Comparison of ENCODE assay signal across 10 cellular contexts in the genomic region with DNA sequence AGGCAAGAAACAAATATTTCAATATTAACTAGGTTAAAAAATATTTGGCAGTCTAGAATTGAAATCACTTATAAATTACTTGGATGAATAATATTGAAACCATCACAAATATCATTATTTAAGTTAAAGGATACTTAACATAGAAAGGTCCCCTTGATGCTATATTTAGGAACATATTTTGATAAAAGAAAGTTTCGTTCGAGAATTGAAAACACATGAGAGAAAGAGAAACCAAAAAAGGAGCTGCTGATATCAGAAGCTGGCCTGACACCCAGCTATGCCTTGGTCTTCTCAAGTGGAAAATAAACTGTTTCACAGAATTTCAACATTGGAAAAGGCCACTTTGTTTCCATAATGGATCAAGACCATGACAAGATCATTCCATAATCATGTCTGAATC.
DNase-seq lines count a peak whose midpoint lies in the region; ATAC-seq and TF ChIP-seq lines count a peak whose summit lies in the region.
"Had no signal": no experiment of that assay in that cellular context is flagged by ENCODE, and none has a peak within 500 bp of the region (broad histone marks: within the 10 kb centered on the region; RNA-seq: fewer than 3 reads in every experiment).

No MANE protein-coding gene starts in this region.

- ATAC-seq in GM18868 (IDR thresholded peaks at IDR 0.05; ENCODE audit: unreplicated experiment) = peak; percentile 71
- ATAC-seq in GM21619 (IDR thresholded peaks at IDR 0.05; ENCODE audit: unreplicated experiment) = peak; percentile 49
- ATAC-seq in HG03439 (IDR thresholded peaks at IDR 0.05; ENCODE audit: unreplicated experiment) = peak; percentile 68
- no peak for ATAC-seq in activated naive CD8-positive, alpha-beta T cell treated with anti-CD3 and anti-CD28 coated beads, Interleukin-2, amount 10 ng/mL, durations not matched to agents 7 days and 5 days (ENCODE audit: low read depth)

- H3K36me3 ChIP-seq in GM23248 (ENCODE audit: low read depth) (no peaks in the 10 kb centered on the region), right atrium auricular region (no peaks in the 10 kb centered on the region), transverse colon (no peaks in the 10 kb centered on the region)

- H3K9me3 ChIP-seq in GM23248 (ENCODE audit: low read depth) = no peaks in the 10 kb centered on the region
- H3K9me3 ChIP-seq in right atrium auricular region = no peaks in the 10 kb centered on the region
- no peaks in the 10 kb centered on the region for H3K9me3 ChIP-seq in transverse colon

- TF ChIP-seq CTCF in right atrium auricular region (IDR thresholded peaks at IDR 0.05) = no peak
- TF ChIP-seq CTCF in transverse colon (IDR thresholded peaks at IDR 0.05) = no peak

- H3K27ac Mint-ChIP-seq in activated naive CD8-positive, alpha-beta T cell treated with anti-CD3 and anti-CD28 coated beads, Interleukin-2, amount 10 ng/mL, durations not matched to agents 7 days and 5 days = peak overlapping the region; percentile 77
- H3K27ac Mint-ChIP-seq: type B pancreatic cell had no signal

- H3K9me2 ChIP-seq in GM23248 (ENCODE audit: insufficient read depth) = no peaks in the 10 kb centered on the region

- WGBS in GM23248 (ENCODE audit: low coverage in 1 of 2, low lambda C conversion rate in 2 of 2, missing lambda C conversion rate in 2 of 2), 2 experiments = 4 to 11% methylated on average over 2 of the region's 2 CpGs
- WGBS in transverse colon (ENCODE audit: low coverage in 1 of 2), 2 donors = 58% methylated on average over 2 of the region's 2 CpGs; no CpG with 5 or more reads in 1 of the 2 donors

- H3K27me3 ChIP-seq in GM23248 (replicated peaks; ENCODE audit: insufficient read depth) = no peaks in the 10 kb centered on the region
- no peaks in the 10 kb centered on the region for H3K27me3 ChIP-seq in right atrium auricular region
- no peaks in the 10 kb centered on the region for H3K27me3 ChIP-seq in transverse colon

- H3K27ac ChIP-seq in GM23248 = no peak overlapping the region
- no peak overlapping the region for H3K27ac ChIP-seq in right atrium auricular region
- H3K27ac ChIP-seq in transverse colon = no peak overlapping the region

- H3K4me3 ChIP-seq in GM23248 (no peak overlapping the region), right atrium auricular region (no peak overlapping the region), transverse colon (no peak overlapping the region)

- peaks cover 9% of the 10 kb centered on the region for H3K9me3 Mint-ChIP-seq in activated naive CD8-positive, alpha-beta T cell treated with anti-CD3 and anti-CD28 coated beads, Interleukin-2, amount 10 ng/mL, durations not matched to agents 7 days and 5 days
- H3K9me3 Mint-ChIP-seq: type B pancreatic cell had no signal

- no peak overlapping the region for H3K4me2 ChIP-seq in GM23248 (ENCODE audit: unreplicated experiment)

- H3K4me1 Mint-ChIP-seq in activated naive CD8-positive, alpha-beta T cell treated with anti-CD3 and anti-CD28 coated beads, Interleukin-2, amount 10 ng/mL, durations not matched to agents 7 days and 5 days = peaks cover 10% of the 10 kb centered on the region

- POLR2A ChIA-PET in activated naive CD8-positive, alpha-beta T cell treated with anti-CD3 and anti-CD28 coated beads, Interleukin-2, amount 10 ng/mL, durations not matched to agents 7 days and 5 days (lab: Charles Lee) = no interaction called here

- TF ChIP-seq EP300 in transverse colon (IDR thresholded peaks at IDR 0.05; ENCODE audit: low read depth) = no peak

- H3K36me3 Mint-ChIP-seq in activated naive CD8-positive, alpha-beta T cell treated with anti-CD3 and anti-CD28 coated beads, Interleukin-2, amount 10 ng/mL, durations not matched to agents 7 days and 5 days = peaks cover 6% of the 10 kb centered on the region
- H3K36me3 Mint-ChIP-seq: type B pancreatic cell had no signal

- H4K20me1 ChIP-seq in GM23248 (ENCODE audit: insufficient read depth) = no peaks in the 10 kb centered on the region

- peak overlapping the region; percentile 53 for H3K4me3 Mint-ChIP-seq in activated naive CD8-positive, alpha-beta T cell treated with anti-CD3 and anti-CD28 coated beads, Interleukin-2, amount 10 ng/mL, durations not matched to agents 7 days and 5 days
- H3K4me3 Mint-ChIP-seq: type B pancreatic cell had no signal

- no peaks in the 10 kb centered on the region for H3K27me3 Mint-ChIP-seq in activated naive CD8-positive, alpha-beta T cell treated with anti-CD3 and anti-CD28 coated beads, Interleukin-2, amount 10 ng/mL, durations not matched to agents 7 days and 5 days
- H3K27me3 Mint-ChIP-seq: type B pancreatic cell had no signal

- intact Hi-C loops in transverse colon (cut with DNase I; ENCODE audit: low total_unique reads) = no loop called here

- no peak overlapping the region for H2AFZ ChIP-seq in GM23248

- in situ Hi-C loops in GM23248 (cut with MboI) (no loop called here), transverse colon (cut with MboI; ENCODE audit: low pct_ligation_motif_present in 1 of 4, low pct_unique_long_range_greater_than_20kb in 1 of 4, low sequenced_read_pairs in 3 of 4) (no loop called here)

- no peaks in the 10 kb centered on the region for H3F3A ChIP-seq in GM23248 (ENCODE audit: insufficient read depth)

- no peak overlapping the region for H3K9ac ChIP-seq in GM23248

- no peak for DNase-seq in activated naive CD8-positive, alpha-beta T cell treated with anti-CD3 and anti-CD28 coated beads, Interleukin-2, amount 10 ng/mL, durations not matched to agents 7 days and 5 days
- DNase-seq in GM23248 (no peak), right atrium auricular region (ENCODE audit: low spot score) (no peak), transverse colon (no peak)
- DNase-seq in stimulated activated CD4-positive, alpha-beta T cell treated with anti-CD3 and anti-CD28 coated beads, Interleukin-4, amount 100 ng/mL, for 1 hour = no peak
- DNase-seq: NCI-H146 had no signal

- no peaks in the 10 kb centered on the region for H3K79me2 ChIP-seq in GM23248 (ENCODE audit: insufficient read depth)

- no peaks in the 10 kb centered on the region for H3K4me1 ChIP-seq in GM23248 (ENCODE audit: insufficient read depth)
- no peaks in the 10 kb centered on the region for H3K4me1 ChIP-seq in right atrium auricular region
- no peaks in the 10 kb centered on the region for H3K4me1 ChIP-seq in transverse colon

- TF ChIP-seq POLR2A in transverse colon (IDR thresholded peaks at IDR 0.05) = no peak
